ENCODE assay signal across 1 cellular context in genomic region chr9:113139225-113139829, GRCh38.
TF ChIP-seq lines count a peak whose summit lies in the region.

No MANE protein-coding gene starts in this region.

TF ChIP-seq in HepG2, 621 proteins besides CTCF, POLR2A, EP300 and RAD21 (continued from another document and continues in another):
- TF ChIP-seq PRDM15 (CRISPR knock-in tag; IDR thresholded peaks at IDR 0.05) (no peak), ZNF292 (CRISPR knock-in tag; IDR thresholded peaks at IDR 0.05; ENCODE audit: borderline replicate concordance, low read depth) (peak; percentile 90; the same call in 1 of the 2 replicates), TRIM22 (IDR thresholded peaks at IDR 0.05) (no peak), ELF3 (CRISPR knock-in tag; IDR thresholded peaks at IDR 0.05) (peak; percentile 78), HMG20A (CRISPR knock-in tag; IDR thresholded peaks at IDR 0.05; ENCODE audit: borderline replicate concordance) (peak; percentile 82; the same call in 1 of the 2 replicates), TAF1 (CRISPR knock-in tag; IDR thresholded peaks at IDR 0.05) (no peak), CSRNP2 (CRISPR knock-in tag; conservative IDR thresholded peaks at IDR 0.05; ENCODE audit: low read depth) (no peak), ZNF296 (CRISPR knock-in tag; conservative IDR thresholded peaks at IDR 0.05) (no peak), YY1 (IDR thresholded peaks at IDR 0.05; ENCODE audit: insufficient read depth, insufficient replicate concordance, low read depth, low read length) (no peak), HOMEZ (CRISPR knock-in tag; IDR thresholded peaks at IDR 0.05; ENCODE audit: low read depth) (peak; percentile 27; the same call in 1 of the 2 replicates), ZNF800 (CRISPR knock-in tag; IDR thresholded peaks at IDR 0.05) (no peak), ZNF234 (CRISPR knock-in tag; conservative IDR thresholded peaks at IDR 0.05) (no peak), MXI1 (IDR thresholded peaks at IDR 0.05; ENCODE audit: borderline replicate concordance, low read depth, low read length) (no peak), LRRFIP1 (CRISPR knock-in tag; conservative IDR thresholded peaks at IDR 0.05) (no peak), FOXK2 (IDR thresholded peaks at IDR 0.05) (peak; percentile 40; the same call in 1 of the 2 replicates), KLF12 (CRISPR knock-in tag; IDR thresholded peaks at IDR 0.05; ENCODE audit: borderline replicate concordance) (no peak), ZBTB42 (CRISPR knock-in tag; IDR thresholded peaks at IDR 0.05) (no peak), BHLHE40 (IDR thresholded peaks at IDR 0.05; ENCODE audit: low read length) (0 out of 2 replicates have a peak, but pooled peaks have one; percentile 6), IKZF5 (CRISPR knock-in tag; IDR thresholded peaks at IDR 0.05) (peak; percentile 22; the same call in 1 of the 2 replicates), SRSF4 (IDR thresholded peaks at IDR 0.05; ENCODE audit: low read depth, low read length, poor library complexity, severe bottlenecking) (no peak), ZEB1 (IDR thresholded peaks at IDR 0.05; ENCODE audit: insufficient replicate concordance, low read depth) (no peak), MED1 (CRISPR knock-in tag; IDR thresholded peaks at IDR 0.05) (peak; percentile 64), POGZ (CRISPR knock-in tag; IDR thresholded peaks at IDR 0.05) (peak; percentile 41; the same call in 1 of the 2 replicates), TARDBP (CRISPR knock-in tag; IDR thresholded peaks at IDR 0.05) (peak; percentile 55; the same call in 1 of the 2 replicates), ZNF343 (CRISPR knock-in tag; IDR thresholded peaks at IDR 0.05) (no peak), RFXANK (CRISPR knock-in tag; IDR thresholded peaks at IDR 0.05) (no peak), RFXAP (CRISPR knock-in tag; IDR thresholded peaks at IDR 0.05; ENCODE audit: borderline replicate concordance) (no peak), ZNF24 (IDR thresholded peaks at IDR 0.05) (no peak), DPF2 (CRISPR knock-in tag; IDR thresholded peaks at IDR 0.05; ENCODE audit: borderline replicate concordance, low read depth) (peak; percentile 62), ZNF143 (CRISPR knock-in tag; IDR thresholded peaks at IDR 0.05) (no peak), ZNF576 (CRISPR knock-in tag; IDR thresholded peaks at IDR 0.05) (no peak), NFE2L2 (IDR thresholded peaks at IDR 0.05; ENCODE audit: low read length) (no peak), HMG20B (CRISPR knock-in tag; conservative IDR thresholded peaks at IDR 0.05) (peak; percentile 71; the same call in 1 of the 2 replicates), MLX (CRISPR knock-in tag; IDR thresholded peaks at IDR 0.05) (peak; percentile 65; the same call in 1 of the 2 replicates), DDIT3 (CRISPR knock-in tag; IDR thresholded peaks at IDR 0.05) (no peak), ZNF773 (CRISPR knock-in tag; IDR thresholded peaks at IDR 0.05; ENCODE audit: borderline replicate concordance) (no peak)
- TF ChIP-seq, protein P1, sequence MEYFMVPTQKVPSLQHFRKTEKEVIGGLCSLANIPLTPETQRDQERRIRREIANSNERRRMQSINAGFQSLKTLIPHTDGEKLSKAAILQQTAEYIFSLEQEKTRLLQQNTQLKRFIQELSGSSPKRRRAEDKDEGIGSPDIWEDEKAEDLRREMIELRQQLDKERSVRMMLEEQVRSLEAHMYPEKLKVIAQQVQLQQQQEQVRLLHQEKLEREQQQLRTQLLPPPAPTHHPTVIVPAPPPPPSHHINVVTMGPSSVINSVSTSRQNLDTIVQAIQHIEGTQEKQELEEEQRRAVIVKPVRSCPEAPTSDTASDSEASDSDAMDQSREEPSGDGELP (IDR thresholded peaks at IDR 0.05; ENCODE audit: borderline replicate concordance, low read depth) = peak; percentile 73; the same call in 1 of the 2 replicates
- TF ChIP-seq, protein P2, sequence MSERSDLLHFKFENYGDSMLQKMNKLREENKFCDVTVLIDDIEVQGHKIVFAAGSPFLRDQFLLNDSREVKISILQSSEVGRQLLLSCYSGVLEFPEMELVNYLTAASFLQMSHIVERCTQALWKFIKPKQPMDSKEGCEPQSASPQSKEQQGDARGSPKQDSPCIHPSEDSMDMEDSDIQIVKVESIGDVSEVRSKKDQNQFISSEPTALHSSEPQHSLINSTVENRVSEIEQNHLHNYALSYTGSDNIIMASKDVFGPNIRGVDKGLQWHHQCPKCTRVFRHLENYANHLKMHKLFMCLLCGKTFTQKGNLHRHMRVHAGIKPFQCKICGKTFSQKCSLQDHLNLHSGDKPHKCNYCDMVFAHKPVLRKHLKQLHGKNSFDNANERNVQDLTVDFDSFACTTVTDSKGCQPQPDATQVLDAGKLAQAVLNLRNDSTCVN (CRISPR knock-in tag; IDR thresholded peaks at IDR 0.05; ENCODE audit: borderline replicate concordance) = 0 out of 2 replicates have a peak, but pooled peaks have one; percentile 37
- TF ChIP-seq, protein P3, sequence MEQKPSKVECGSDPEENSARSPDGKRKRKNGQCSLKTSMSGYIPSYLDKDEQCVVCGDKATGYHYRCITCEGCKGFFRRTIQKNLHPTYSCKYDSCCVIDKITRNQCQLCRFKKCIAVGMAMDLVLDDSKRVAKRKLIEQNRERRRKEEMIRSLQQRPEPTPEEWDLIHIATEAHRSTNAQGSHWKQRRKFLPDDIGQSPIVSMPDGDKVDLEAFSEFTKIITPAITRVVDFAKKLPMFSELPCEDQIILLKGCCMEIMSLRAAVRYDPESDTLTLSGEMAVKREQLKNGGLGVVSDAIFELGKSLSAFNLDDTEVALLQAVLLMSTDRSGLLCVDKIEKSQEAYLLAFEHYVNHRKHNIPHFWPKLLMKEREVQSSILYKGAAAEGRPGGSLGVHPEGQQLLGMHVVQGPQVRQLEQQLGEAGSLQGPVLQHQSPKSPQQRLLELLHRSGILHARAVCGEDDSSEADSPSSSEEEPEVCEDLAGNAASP (CRISPR knock-in tag; IDR thresholded peaks at IDR 0.05; ENCODE audit: borderline replicate concordance) = peak; percentile 97
- TF ChIP-seq, protein P4, sequence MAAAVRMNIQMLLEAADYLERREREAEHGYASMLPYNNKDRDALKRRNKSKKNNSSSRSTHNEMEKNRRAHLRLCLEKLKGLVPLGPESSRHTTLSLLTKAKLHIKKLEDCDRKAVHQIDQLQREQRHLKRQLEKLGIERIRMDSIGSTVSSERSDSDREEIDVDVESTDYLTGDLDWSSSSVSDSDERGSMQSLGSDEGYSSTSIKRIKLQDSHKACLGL (CRISPR knock-in tag; IDR thresholded peaks at IDR 0.05) = no peak
